8 cellular contexts compared by ENCODE assay signal in genomic region chr15:23687143-23687470, GRCh38. TPM values are rescaled to one million over a fixed set of nuclear protein-coding genes. Genes with fewer than 3 reads are reported as not detected.
A peak's percentile ranks its signal among the peaks of the same experiment; 100 is the strongest.
DNase-seq lines count a peak whose midpoint lies in the region; ATAC-seq and TF ChIP-seq lines count a peak whose summit lies in the region.
"Had no signal": no experiment of that assay in that cellular context is flagged by ENCODE, and none has a peak within 500 bp of the region (broad histone marks: within the 10 kb centered on the region; RNA-seq: fewer than 3 reads in every experiment).

A gene with protein sequence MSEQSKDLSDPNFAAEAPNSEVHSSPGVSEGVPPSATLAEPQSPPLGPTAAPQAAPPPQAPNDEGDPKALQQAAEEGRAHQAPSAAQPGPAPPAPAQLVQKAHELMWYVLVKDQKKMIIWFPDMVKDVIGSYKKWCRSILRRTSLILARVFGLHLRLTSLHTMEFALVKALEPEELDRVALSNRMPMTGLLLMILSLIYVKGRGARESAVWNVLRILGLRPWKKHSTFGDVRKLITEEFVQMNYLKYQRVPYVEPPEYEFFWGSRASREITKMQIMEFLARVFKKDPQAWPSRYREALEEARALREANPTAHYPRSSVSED (minus strand): TSS chr15:23687305. CDS start chr15:23687217, 88 bp downstream.

- intact Hi-C loops in sigmoid colon (cut with DNase I): no loop called here

- TF ChIP-seq POLR2A in sigmoid colon (IDR thresholded peaks at IDR 0.05): no peak

- H3K27ac ChIP-seq in HUES48 (ENCODE audit: low read depth, low read length): no peak within 1 kb of the TSS
- H3K27ac ChIP-seq in sigmoid colon: peak within 1 kb of the TSS; percentile 8 to 66 (median 54)

- H3K4me1 ChIP-seq in HUES48 (ENCODE audit: control insufficient read depth, insufficient read depth, low read length) (no peaks in the 10 kb centered on the region), sigmoid colon (peaks cover 0 to 8% (median 0%) of the 10 kb centered on the region in 4 donors)

- H3K9ac ChIP-seq in HUES48 (ENCODE audit: low read depth, low read length): no peak within 1 kb of the TSS

- no peaks in the 10 kb centered on the region for H3K36me3 ChIP-seq in HUES48 (ENCODE audit: control insufficient read depth, insufficient read depth, low read length)
- no peaks in the 10 kb centered on the region for H3K36me3 ChIP-seq in sigmoid colon

- H3K9me3 ChIP-seq in HUES48 (ENCODE audit: control insufficient read depth, insufficient read depth, low read length): peaks cover 40% of the 10 kb centered on the region
- peaks cover 0 to 3% (median 0%) of the 10 kb centered on the region in 4 donors for H3K9me3 ChIP-seq in sigmoid colon

- no peak for ATAC-seq in HG02763 (IDR thresholded peaks at IDR 0.05; ENCODE audit: unreplicated experiment)

- TF ChIP-seq EP300 in sigmoid colon (IDR thresholded peaks at IDR 0.05): no peak

- WGBS in sigmoid colon, 2 donors: 39 to 47% methylated on average over 38 of the region's 38 CpGs

- H3K27me3 ChIP-seq in HUES48 (ENCODE audit: control insufficient read depth, insufficient read depth, low read length): no peaks in the 10 kb centered on the region
- H3K27me3 ChIP-seq in sigmoid colon: no peaks in the 10 kb centered on the region

- DNase-seq in anterior cingulate cortex (lab: John Stamatoyannopoulos, UW) (peak in 42 of 58 donors; percentile 2 to 45 (median 18)), iPS DF 19.7 (ENCODE audit: low read depth, low spot score) (peak; percentile 12), sigmoid colon (peak; percentile 70), COR-L47 (lab: John Stamatoyannopoulos, UW) (no peak), SW 1271 (lab: John Stamatoyannopoulos, UW) (no peak)

- H3K4me3 ChIP-seq in HUES48 (ENCODE audit: low read depth, low read length) (peak within 1 kb of the TSS; percentile 76), sigmoid colon (peak within 1 kb of the TSS; percentile 43 to 58 (median 52))

- TF ChIP-seq CTCF in sigmoid colon (IDR thresholded peaks at IDR 0.05): no peak

RNA-seq across cellular contexts. Expression of the gene that starts here (rescaled TPM):
- 10 to 100 TPM; 56.7 to 96.2 (median 74.3) TPM for total RNA-seq in sigmoid colon
- 10 to 100 TPM in 2 of 3 donors, 1 to 10 TPM in 1; 5.5 to 21.9 (median 16.8) TPM for polyA plus RNA-seq in sigmoid colon
- total RNA-seq: M059J had no signal

Comparison
In these comparisons a context has a peak if more than half of its experiments do, and no peak if none do; other contexts are left out.
1. DNase-seq: peak in anterior cingulate cortex (42 of 58), iPS DF 19.7 (single experiment) and sigmoid colon (single experiment); none in COR-L47 (single experiment) and SW 1271 (0 of 2).